In genomic region chr16:58614212-58614611, GRCh38 we compare ENCODE assay signal across 2 cellular contexts.
A peak's percentile ranks its signal among the peaks of the same experiment; 100 is the strongest.
TF ChIP-seq lines count a peak whose summit lies in the region.

No MANE protein-coding gene starts in this region.

TF ChIP-seq in HEK293, 187 proteins besides CTCF, POLR2A, EP300 and RAD21:
- TF ChIP-seq ZNF701 (tag by site-specific recombination; IDR thresholded peaks at IDR 0.05) (no peak), FEZF1 (tag by site-specific recombination; IDR thresholded peaks at IDR 0.05) (peak; percentile 12; the same call in 1 of the 2 replicates)

TF ChIP-seq in WTC11, 78 proteins besides CTCF, POLR2A, EP300 and RAD21:
- TF ChIP-seq ZNF219 (CRISPR knock-in tag; IDR thresholded peaks at IDR 0.05; ENCODE audit: borderline replicate concordance) (no peak), PREB (CRISPR knock-in tag; IDR thresholded peaks at IDR 0.05; ENCODE audit: borderline replicate concordance) (no peak), JUN (CRISPR knock-in tag; IDR thresholded peaks at IDR 0.05) (no peak), USF2 (CRISPR knock-in tag; IDR thresholded peaks at IDR 0.05) (no peak), CREB1 (CRISPR knock-in tag; IDR thresholded peaks at IDR 0.05) (no peak), E2F5 (CRISPR knock-in tag; IDR thresholded peaks at IDR 0.05) (no peak), TEAD1 (CRISPR knock-in tag; IDR thresholded peaks at IDR 0.05) (no peak), MLX (CRISPR knock-in tag; IDR thresholded peaks at IDR 0.05) (no peak), ATF1 (CRISPR knock-in tag; IDR thresholded peaks at IDR 0.05) (no peak), SOX15 (CRISPR knock-in tag; IDR thresholded peaks at IDR 0.05) (no peak), ZMAT4 (CRISPR knock-in tag; IDR thresholded peaks at IDR 0.05) (no peak), HMGXB4 (CRISPR knock-in tag; IDR thresholded peaks at IDR 0.05) (no peak), ZSCAN18 (CRISPR knock-in tag; IDR thresholded peaks at IDR 0.05) (no peak)
